In the genomic region with DNA sequence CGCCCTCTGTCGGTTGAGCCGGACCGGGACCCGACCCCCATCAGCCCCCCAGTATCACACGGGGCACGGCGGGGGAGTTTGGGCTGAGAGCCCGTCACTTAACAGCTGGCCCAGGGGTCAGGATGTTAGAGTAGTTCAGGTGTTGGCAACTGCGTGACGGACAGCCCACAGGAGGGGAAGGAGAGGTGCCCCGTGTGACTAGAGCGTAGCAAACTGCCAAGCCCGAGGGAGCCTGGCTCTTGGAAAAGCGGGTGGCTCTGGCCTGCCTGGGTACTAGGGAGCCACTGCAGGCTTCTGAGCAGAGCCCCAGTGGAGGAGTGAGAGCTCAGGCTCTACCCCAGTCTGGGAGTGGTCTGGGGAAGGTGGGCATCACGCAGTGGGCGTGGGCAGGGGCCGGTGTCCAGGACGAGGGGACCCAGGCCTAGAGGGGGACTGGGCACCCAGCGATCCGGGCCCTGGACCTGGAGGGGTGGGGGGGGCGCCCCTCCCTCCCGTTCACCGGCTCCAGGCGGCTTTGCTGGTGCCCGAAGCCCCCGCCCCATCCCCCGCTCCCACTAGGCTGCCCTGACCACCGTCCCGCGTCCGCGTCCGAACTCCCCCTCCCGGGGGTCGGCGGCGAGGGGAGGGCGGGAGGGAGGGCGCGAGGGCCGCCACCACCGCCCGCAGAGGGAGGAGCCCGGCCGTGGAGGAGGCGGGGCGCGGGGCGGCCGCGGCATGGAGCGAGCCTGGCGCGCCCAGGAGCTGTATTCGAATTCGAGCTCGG, we compare ENCODE assay signal across 9 cellular contexts. TPM values are rescaled to one million over a fixed set of nuclear protein-coding genes. Genes with fewer than 3 reads are reported as not detected.
DNase-seq lines count a peak whose midpoint lies in the region; ATAC-seq lines count a peak whose summit lies in the region.
"Had no signal": no experiment of that assay in that cellular context is flagged by ENCODE, and none has a peak within 500 bp of the region (broad histone marks: within the 10 kb centered on the region; RNA-seq: fewer than 3 reads in every experiment).

No MANE protein-coding gene starts in this region.

- POLR2A ChIA-PET in naive thymus-derived CD4-positive, alpha-beta T cell (lab: Charles Lee) = no interaction called here

- H3K27ac Mint-ChIP-seq in naive thymus-derived CD4-positive, alpha-beta T cell = no peak overlapping the region

- intact Hi-C loops in Right ventricle myocardium inferior (cut with DNase I) = no loop called here
- intact Hi-C loops in posterior vena cava (cut with DNase I) = no loop called here
- intact Hi-C loops in naive thymus-derived CD4-positive, alpha-beta T cell (cut with micrococcal nuclease) = no loop called here

- H3K27me3 Mint-ChIP-seq in naive thymus-derived CD4-positive, alpha-beta T cell = peaks cover 0 to 7% (median 3%) of the 10 kb centered on the region in 5 donors

- H3K27me3 ChIP-seq in naive thymus-derived CD4-positive, alpha-beta T cell (ENCODE audit: control insufficient read depth in 2 of 2, insufficient read depth in 2 of 2, low read length in 2 of 2) = no peaks in the 10 kb centered on the region

- peak; percentile 77 for ATAC-seq in Right ventricle myocardium inferior
- no peak for ATAC-seq in naive thymus-derived CD4-positive, alpha-beta T cell

- no peaks in the 10 kb centered on the region for H3K4me1 ChIP-seq in naive thymus-derived CD4-positive, alpha-beta T cell (ENCODE audit: control insufficient read depth in 2 of 2, insufficient read depth in 2 of 2, low read length in 2 of 2)

- H3K4me3 Mint-ChIP-seq in naive thymus-derived CD4-positive, alpha-beta T cell = no peak overlapping the region

- H3K9me3 ChIP-seq in naive thymus-derived CD4-positive, alpha-beta T cell (ENCODE audit: control insufficient read depth in 2 of 3, low read length in 3 of 3) = no peaks in the 10 kb centered on the region

- peak; percentile 90 for DNase-seq in D341Med (ENCODE audit: low spot score)
- peak; percentile 25 for DNase-seq in SK-MEL-5 (ENCODE audit: low read depth, low spot score)
- DNase-seq in Right ventricle myocardium inferior (ENCODE audit: missing footprints) = peak; percentile 58
- peak; percentile 69 for DNase-seq in posterior vena cava (ENCODE audit: low spot score)
- DNase-seq in DMS153 (lab: John Stamatoyannopoulos, UW) = no peak
- no peak for DNase-seq in naive thymus-derived CD4-positive, alpha-beta T cell
- DNase-seq in NCI-H1105 (lab: John Stamatoyannopoulos, UW) = no peak
- DNase-seq in activated naive CD4-positive, alpha-beta T cell treated with Interleukin-2 at 50 U/mL for 16 hours = no peak
- DNase-seq: NCI-H2107 had no signal

- in situ Hi-C loops in SK-MEL-5 (cut with HindIII; ENCODE audit: low pct_unique_long_range_greater_than_20kb, low sequenced_read_pairs) = no loop called here

- CTCF ChIA-PET in naive thymus-derived CD4-positive, alpha-beta T cell (lab: Charles Lee) = no interaction called here

- H3K4me3 ChIP-seq in naive thymus-derived CD4-positive, alpha-beta T cell (ENCODE audit: low read length) = no peak overlapping the region

- H3K36me3 Mint-ChIP-seq in naive thymus-derived CD4-positive, alpha-beta T cell = peaks cover 0 to 2% (median 0%) of the 10 kb centered on the region in 5 donors

- H3K9me3 Mint-ChIP-seq in naive thymus-derived CD4-positive, alpha-beta T cell = peaks cover 0 to 5% (median 2%) of the 10 kb centered on the region in 11 donors

- H3K27ac ChIP-seq in naive thymus-derived CD4-positive, alpha-beta T cell (ENCODE audit: low read depth, low read length) = no peak overlapping the region

- H3K36me3 ChIP-seq in naive thymus-derived CD4-positive, alpha-beta T cell (ENCODE audit: control insufficient read depth in 2 of 3, insufficient read depth in 3 of 3, low read length in 3 of 3) = no peaks in the 10 kb centered on the region

- peaks cover 2 to 11% (median 7%) of the 10 kb centered on the region in 7 donors for H3K4me1 Mint-ChIP-seq in naive thymus-derived CD4-positive, alpha-beta T cell

RNA-seq across cellular contexts. Expression of a gene that starts 24.4 kb away (rescaled TPM):
- total RNA-seq in SK-MEL-5 (2014; rRNA removed; shearing (Covaris generic)) = 2.1 and 2.6 TPM in 2 replicates
- polyA plus RNA-seq in SK-MEL-5 (2015; cell fraction: cytosol; rRNA removed) = 9.2 and 12.1 TPM in 2 replicates
- polyA plus RNA-seq in SK-MEL-5 (2015; cell fraction: nucleus; rRNA removed) = 15.2 and 16.8 TPM in 2 replicates
- 22.2 TPM for total RNA-seq in Right ventricle myocardium inferior
- 10 to 100 TPM; 24.2 to 34.4 TPM for total RNA-seq in posterior vena cava
- total RNA-seq in naive thymus-derived CD4-positive, alpha-beta T cell = under 1 TPM in 3 of 5 experiments, not detected in 2; 0.07 to 0.73 (median 0.16) TPM
- not detected for polyA plus RNA-seq in naive thymus-derived CD4-positive, alpha-beta T cell

RNA-seq across cellular contexts. Expression of a gene that starts 41.0 kb away (rescaled TPM):
- not detected in 2 replicates for total RNA-seq in SK-MEL-5 (2014; rRNA removed; shearing (Covaris generic))
- polyA plus RNA-seq in SK-MEL-5 (2015; cell fraction: cytosol; rRNA removed) = not detected in 2 replicates
- not detected in 2 replicates for polyA plus RNA-seq in SK-MEL-5 (2015; cell fraction: nucleus; rRNA removed)
- total RNA-seq in Right ventricle myocardium inferior = 0.27 TPM
- 1 to 10 TPM in 1 of 2 donors, under 1 TPM in 1; 0.65 to 2.6 TPM for total RNA-seq in posterior vena cava
- total RNA-seq in naive thymus-derived CD4-positive, alpha-beta T cell = not detected
- polyA plus RNA-seq in naive thymus-derived CD4-positive, alpha-beta T cell = not detected

Comparison
In these comparisons a context has a peak if more than half of its experiments do, and no peak if none do; other contexts are left out.
1. DNase-seq: peak in D341Med (single experiment), SK-MEL-5 (single experiment), Right ventricle myocardium inferior (single experiment) and posterior vena cava (single experiment); none in DMS153 (single experiment), naive thymus-derived CD4-positive, alpha-beta T cell (0 of 9), NCI-H1105 (single experiment) and activated naive CD4-positive, alpha-beta T cell treated with Interleukin-2 at 50 U/mL for 16 hours (single experiment).